In the genomic region with DNA sequence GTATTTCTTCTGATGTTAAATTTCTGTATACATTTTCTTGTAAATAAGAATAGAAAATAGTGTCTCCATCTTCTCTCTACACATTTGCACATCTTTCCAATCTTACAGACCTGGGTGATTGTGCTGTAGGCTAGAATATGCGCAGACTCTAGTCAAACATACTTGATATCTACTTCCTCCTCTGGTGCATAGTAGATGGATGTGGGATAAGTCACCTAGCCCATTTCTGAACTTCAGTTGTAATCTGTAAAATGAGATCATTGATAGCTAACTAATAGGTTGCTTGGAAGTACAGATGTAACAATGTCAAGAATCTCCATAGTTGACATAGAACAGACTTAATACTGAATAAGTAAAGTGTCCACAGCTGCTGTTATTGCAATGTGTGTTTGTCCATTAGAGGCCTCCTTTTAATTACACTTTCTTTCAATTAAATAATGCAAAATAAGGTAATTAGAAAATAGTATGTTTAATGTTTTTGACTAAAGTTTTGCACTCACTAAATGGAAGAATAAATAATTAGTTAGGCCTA, we compare ENCODE assay signal across 35 cellular contexts.
"Had no signal": no experiment of that assay in that cellular context is flagged by ENCODE, and none has a peak within 500 bp of the region (broad histone marks: within the 10 kb centered on the region; RNA-seq: fewer than 3 reads in every experiment).

No MANE protein-coding gene starts in this region.

- H3K36me3 ChIP-seq: adrenal gland, esophagus muscularis mucosa, gastrocnemius medialis, heart left ventricle, WERI-Rb-1 had no signal

- DNase-seq: activated B cell treated with CpG ODN at 0.5 μM for 24 hours; activated CD4-positive, alpha-beta T cell treated with anti-CD3 and anti-CD28 coated beads for 48 hours; activated CD4-positive, alpha-beta T cell treated with anti-CD3 and anti-CD28 coated beads, Interleukin-2, amount 50 U/mL, for 1 hour; activated CD4-positive, alpha-beta T cell treated with anti-CD3 and anti-CD28 coated beads, Interleukin-2, amount 50 U/mL, for 48 hours; activated CD8-positive, alpha-beta memory T cell treated with anti-CD3 and anti-CD28 coated beads for 24 hours; activated CD8-positive, alpha-beta T cell treated with anti-CD3 and anti-CD28 coated beads for 36 hours; activated effector memory CD4-positive, alpha-beta T cell treated with Interleukin-2 at 50 U/mL for 16 hours; activated gamma-delta T cell treated with Interleukin-2 at 50 U/mL for 16 hours; activated naive CD4-positive, alpha-beta T cell treated with Interleukin-2 at 50 U/mL for 16 hours; activated naive CD8-positive, alpha-beta T cell treated with anti-CD3 and anti-CD28 coated beads for 36 hours; activated naive CD8-positive, alpha-beta T cell treated with anti-CD3 and anti-CD28 coated beads, Interleukin-2, amount 50 U/mL, for 24 hours; activated T-cell treated with anti-CD3 and anti-CD28 coated beads, Interleukin-2, amount 50 U/mL, for 4 hours; adrenal gland; amygdala; aorta; body of pancreas; caudate nucleus; cortex of kidney; dermis blood vessel endothelial cell; effector CD4-positive, alpha-beta T cell; effector memory CD8-positive, alpha-beta T cell; erythroblast; foreskin keratinocyte; gastrocnemius medialis; glutamatergic neuron; heart left ventricle; T-helper 17 cell; T1000; WERI-Rb-1 had no signal

- H3K27ac ChIP-seq: adrenal gland, body of pancreas, esophagus muscularis mucosa, foreskin keratinocyte, gastrocnemius medialis, heart left ventricle, WERI-Rb-1 had no signal

- FAIRE-seq: colon had no signal

- H3K27me3 ChIP-seq: adrenal gland, body of pancreas, esophagus muscularis mucosa, foreskin keratinocyte, gastrocnemius medialis, heart left ventricle had no signal

- H3K9me3 ChIP-seq: adrenal gland, body of pancreas, esophagus muscularis mucosa, gastrocnemius medialis, heart left ventricle had no signal

- H3K4me3 ChIP-seq: adrenal gland, body of pancreas, esophagus muscularis mucosa, gastrocnemius medialis, heart left ventricle had no signal

- ATAC-seq: activated CD4-positive, CD25-positive, alpha-beta regulatory T cell treated with anti-CD3 and anti-CD28 coated beads, Interleukin-2, amount 50 U/mL, for 24 hours; activated CD8-positive, alpha-beta T cell treated with anti-CD3 and anti-CD28 coated beads for 36 hours; activated naive CD8-positive, alpha-beta T cell treated with anti-CD3 and anti-CD28 coated beads, Interleukin-2, amount 50 U/mL, for 24 hours; activated T-cell treated with anti-CD3 and anti-CD28 coated beads, Interleukin-2, amount 50 U/mL, for 4 hours; activated T-helper 17 cell treated with anti-CD3 and anti-CD28 coated beads, Interleukin-2, amount 50 U/mL, for 72 hours; body of pancreas; effector memory CD8-positive, alpha-beta T cell; foreskin keratinocyte; gastrocnemius medialis; heart left ventricle; T-helper 17 cell had no signal

- H3K4me3 Mint-ChIP-seq: activated B cell treated with CpG ODN at 0.5 μM for 24 hours; activated CD8-positive, alpha-beta T cell treated with anti-CD3 and anti-CD28 coated beads for 36 hours; activated naive CD4-positive, alpha-beta T cell treated with anti-CD3 and anti-CD28 coated beads, Interleukin-2, amount 50 U/mL, for 24 hours; activated naive CD8-positive, alpha-beta T cell treated with anti-CD3 and anti-CD28 coated beads for 36 hours; activated naive CD8-positive, alpha-beta T cell treated with anti-CD3 and anti-CD28 coated beads, Interleukin-2, amount 50 U/mL, for 24 hours; activated T-cell treated with anti-CD3 and anti-CD28 coated beads, Interleukin-2, amount 50 U/mL, for 4 hours; activated T-helper 17 cell treated with anti-CD3 and anti-CD28 coated beads, Interleukin-2, amount 50 U/mL, for 72 hours; effector memory CD8-positive, alpha-beta T cell; T-helper 17 cell; T-helper 2 cell treated with Interferon-gamma antibody and Interleukin-4, amounts not matched to agents 5 μg/mL and 100 μg/mL, for 36 hours had no signal

- H3K36me3 Mint-ChIP-seq: activated naive CD4-positive, alpha-beta T cell treated with anti-CD3 and anti-CD28 coated beads, Interleukin-2, amount 50 U/mL, for 24 hours; activated naive CD8-positive, alpha-beta T cell treated with anti-CD3 and anti-CD28 coated beads for 36 hours had no signal

- H3K27me3 Mint-ChIP-seq: activated B cell treated with CpG ODN at 0.5 μM for 24 hours; activated CD8-positive, alpha-beta T cell treated with anti-CD3 and anti-CD28 coated beads for 36 hours; activated naive CD4-positive, alpha-beta T cell treated with anti-CD3 and anti-CD28 coated beads, Interleukin-2, amount 50 U/mL, for 24 hours; activated naive CD8-positive, alpha-beta T cell treated with anti-CD3 and anti-CD28 coated beads for 36 hours; activated naive CD8-positive, alpha-beta T cell treated with anti-CD3 and anti-CD28 coated beads, Interleukin-2, amount 50 U/mL, for 24 hours; activated T-helper 17 cell treated with anti-CD3 and anti-CD28 coated beads, Interleukin-2, amount 50 U/mL, for 72 hours; effector memory CD8-positive, alpha-beta T cell; T-helper 17 cell had no signal

- H3K4me1 ChIP-seq: adrenal gland, esophagus muscularis mucosa, gastrocnemius medialis had no signal

- H3K9me3 Mint-ChIP-seq: activated B cell treated with CpG ODN at 0.5 μM for 24 hours; activated CD8-positive, alpha-beta T cell treated with anti-CD3 and anti-CD28 coated beads for 36 hours; activated naive CD8-positive, alpha-beta T cell treated with anti-CD3 and anti-CD28 coated beads for 36 hours; activated naive CD8-positive, alpha-beta T cell treated with anti-CD3 and anti-CD28 coated beads, Interleukin-2, amount 50 U/mL, for 24 hours; activated T-cell treated with anti-CD3 and anti-CD28 coated beads, Interleukin-2, amount 50 U/mL, for 4 hours; activated T-helper 17 cell treated with anti-CD3 and anti-CD28 coated beads, Interleukin-2, amount 50 U/mL, for 72 hours; effector memory CD8-positive, alpha-beta T cell; T-helper 2 cell treated with Interferon-gamma antibody and Interleukin-4, amounts not matched to agents 5 μg/mL and 100 μg/mL, for 36 hours had no signal

- H3K4me1 Mint-ChIP-seq: activated naive CD4-positive, alpha-beta T cell treated with anti-CD3 and anti-CD28 coated beads, Interleukin-2, amount 50 U/mL, for 24 hours; activated naive CD8-positive, alpha-beta T cell treated with anti-CD3 and anti-CD28 coated beads for 36 hours; activated T-helper 17 cell treated with anti-CD3 and anti-CD28 coated beads, Interleukin-2, amount 50 U/mL, for 72 hours had no signal

- H3K27ac Mint-ChIP-seq: activated B cell treated with CpG ODN at 0.5 μM for 24 hours; activated CD8-positive, alpha-beta T cell treated with anti-CD3 and anti-CD28 coated beads for 36 hours; activated naive CD4-positive, alpha-beta T cell treated with anti-CD3 and anti-CD28 coated beads, Interleukin-2, amount 50 U/mL, for 24 hours; activated naive CD8-positive, alpha-beta T cell treated with anti-CD3 and anti-CD28 coated beads for 36 hours; activated naive CD8-positive, alpha-beta T cell treated with anti-CD3 and anti-CD28 coated beads, Interleukin-2, amount 50 U/mL, for 24 hours; activated T-helper 17 cell treated with anti-CD3 and anti-CD28 coated beads, Interleukin-2, amount 50 U/mL, for 72 hours; effector memory CD8-positive, alpha-beta T cell; T-helper 17 cell; T-helper 2 cell treated with Interferon-gamma antibody and Interleukin-4, amounts not matched to agents 5 μg/mL and 100 μg/mL, for 36 hours had no signal
